ENCODE assay signal across 9 cellular contexts in the genomic region with DNA sequence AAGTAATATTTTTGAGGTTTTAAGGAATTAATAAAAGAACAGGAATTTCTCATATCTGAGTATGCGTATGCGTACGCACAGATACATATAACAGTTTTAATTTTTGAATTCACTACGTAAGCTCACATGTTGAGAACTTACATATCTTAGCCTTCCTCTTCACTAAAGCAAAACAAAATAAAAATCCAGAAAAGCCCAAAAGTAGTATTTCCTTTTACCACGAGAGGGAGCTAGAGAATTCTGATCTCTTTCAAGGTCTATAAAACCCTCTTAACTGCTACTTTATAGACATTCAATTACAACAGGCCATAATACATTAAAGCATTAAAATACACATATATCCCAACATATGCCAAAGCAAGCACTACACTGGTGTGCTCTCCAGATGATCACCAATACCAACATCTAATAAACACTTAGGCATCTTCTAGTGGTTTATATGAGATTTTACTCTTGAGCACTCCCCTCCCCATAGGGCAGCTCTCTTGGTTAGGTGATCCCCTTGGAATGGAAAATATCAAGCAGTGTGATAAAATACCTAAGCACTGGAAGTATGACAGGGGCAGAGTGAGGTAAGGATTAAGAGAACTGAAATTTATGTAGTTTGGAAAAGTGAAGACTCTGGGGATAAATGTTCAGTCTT.
A peak's percentile ranks its signal among the peaks of the same experiment; 100 is the strongest.
DNase-seq lines count a peak whose midpoint lies in the region; ATAC-seq and TF ChIP-seq lines count a peak whose summit lies in the region.
"Had no signal": no experiment of that assay in that cellular context is flagged by ENCODE, and none has a peak within 500 bp of the region (broad histone marks: within the 10 kb centered on the region; RNA-seq: fewer than 3 reads in every experiment).

No MANE protein-coding gene starts in this region.

- peak; percentile 76 for DNase-seq in NCI-H2107 treated with DMSO at 0.1 percent for 48 hours (lab: John Stamatoyannopoulos, UW; ENCODE audit: unreplicated experiment)
- DNase-seq in NCI-H2107 (lab: John Stamatoyannopoulos, UW) = no peak
- DNase-seq in NCI-H1092 (lab: John Stamatoyannopoulos, UW) = peak; percentile 60
- peak; percentile 73 for DNase-seq in fibroblast of mammary gland (ENCODE audit: low read depth)
- DNase-seq in pulmonary artery endothelial cell (ENCODE audit: low read depth, low spot score) = peak; percentile 3
- no peak for DNase-seq in mucosa of gallbladder (ENCODE audit: low spot score)

- peak; percentile 65 for ATAC-seq in SK-N-SH treated with all-trans-retinoic acid at 6 μM for 48 hours
- ATAC-seq in GM18861 (IDR thresholded peaks at IDR 0.05; ENCODE audit: unreplicated experiment) = no peak

- H3K4me3 ChIP-seq in fibroblast of mammary gland (ENCODE audit: control insufficient read depth, low read depth, low read length) = no peak overlapping the region
- H3K4me3 ChIP-seq: BLaER1 had no signal

- TF ChIP-seq CTCF in fibroblast of mammary gland (conservative IDR thresholded peaks at IDR 0.05; ENCODE audit: control insufficient read depth, insufficient read depth, low read depth, low read length) = peak; percentile 74

TF ChIP-seq in SK-N-SH treated with all-trans-retinoic acid at 6 μM for 48 hours, 23 proteins besides CTCF, POLR2A, EP300 and RAD21:
- TF ChIP-seq ZNF8 (CRISPR knock-in tag; IDR thresholded peaks at IDR 0.05) (no peak), ZFP3 (CRISPR knock-in tag; IDR thresholded peaks at IDR 0.05) (no peak)

Comparison
In these comparisons a context has a peak if more than half of its experiments do, and no peak if none do; other contexts are left out.
1. DNase-seq: peak in NCI-H2107 treated with DMSO at 0.1 percent for 48 hours (single experiment), NCI-H1092 (single experiment), fibroblast of mammary gland (single experiment) and pulmonary artery endothelial cell (single experiment); none in NCI-H2107 (single experiment) and mucosa of gallbladder (single experiment).